In genomic region chr2:231612199-231613053, GRCh38 we compare ENCODE assay signal across 8 cellular contexts. TPM values are rescaled to one million over a fixed set of nuclear protein-coding genes. Genes with fewer than 3 reads are reported as not detected.
DNase-seq lines count a peak whose midpoint lies in the region; ATAC-seq and TF ChIP-seq lines count a peak whose summit lies in the region.

No MANE protein-coding gene starts in this region.

- TF ChIP-seq CTCF in BE2C (IDR thresholded peaks at IDR 0.05; ENCODE audit: low read depth, low read length), result peak; percentile 83
- TF ChIP-seq CTCF in dorsolateral prefrontal cortex (IDR thresholded peaks at IDR 0.05 in 54 of 56, conservative IDR thresholded peaks at IDR 0.05 in 2 of 56; ENCODE audit: low read depth in 1 of 56, partially characterized antibody in 56 of 56), result peak; percentile 87 to 100 (median 98)

- peak overlapping the region; percentile 74 for H3K4me3 Mint-ChIP-seq in activated CD4-positive, alpha-beta memory T cell treated with anti-CD3 and anti-CD28 coated beads for 36 hours

- peak overlapping the region; percentile 95 to 100 (median 100) for H3K27ac ChIP-seq in dorsolateral prefrontal cortex

- H3K27ac Mint-ChIP-seq in activated CD4-positive, alpha-beta memory T cell treated with anti-CD3 and anti-CD28 coated beads for 36 hours, result peak overlapping the region; percentile 97

- H3K4me3 ChIP-seq in BE2C (ENCODE audit: low read depth, low read length) (no peak overlapping the region), dorsolateral prefrontal cortex (peak overlapping the region in 17 of 59 donors; percentile 8 to 79 (median 66))

- CTCF ChIA-PET in activated CD4-positive, alpha-beta memory T cell treated with anti-CD3 and anti-CD28 coated beads for 36 hours (lab: Charles Lee), result interaction anchor here (0.6 to 8.5 kb wide), 23 partner anchors 10 to 165 kb away, joined by 3 to 210 read pairs (median 4); partner anchors contain the start of gene PTMA

- no peaks in the 10 kb centered on the region for H3K9me3 ChIP-seq in BE2C

- ATAC-seq in GM19043 (IDR thresholded peaks at IDR 0.05; ENCODE audit: low read depth, unreplicated experiment) (peak; percentile 40), HG03457 (IDR thresholded peaks at IDR 0.05; ENCODE audit: unreplicated experiment) (peak; percentile 32)

- no peaks in the 10 kb centered on the region for H3K9me3 Mint-ChIP-seq in activated CD4-positive, alpha-beta memory T cell treated with anti-CD3 and anti-CD28 coated beads for 36 hours

- peaks cover 44% of the 10 kb centered on the region for H3K4me1 Mint-ChIP-seq in activated CD4-positive, alpha-beta memory T cell treated with anti-CD3 and anti-CD28 coated beads for 36 hours (ENCODE audit: low read depth)

- H3K36me3 ChIP-seq in BE2C, result no peaks in the 10 kb centered on the region

- no peaks in the 10 kb centered on the region for H3K36me3 Mint-ChIP-seq in activated CD4-positive, alpha-beta memory T cell treated with anti-CD3 and anti-CD28 coated beads for 36 hours

- POLR2A ChIA-PET in activated CD4-positive, alpha-beta memory T cell treated with anti-CD3 and anti-CD28 coated beads for 36 hours (lab: Charles Lee), result interaction anchor here (0.5 to 5.3 kb wide), 13 partner anchors 9 to 148 kb away, joined by 3 to 98 read pairs (median 6); partner anchors contain the start of genes NCL and PTMA

- intact Hi-C loops in activated CD4-positive, alpha-beta memory T cell treated with anti-CD3 and anti-CD28 coated beads for 36 hours (cut with micrococcal nuclease), result loop anchor here (1.0 to 5.0 kb wide), 8 partner anchors 30 to 555 kb away; partner anchors contain the start of genes NCL, PDE6D, PSMD1 and PTMA
- intact Hi-C loops in dorsolateral prefrontal cortex (cut with DNase I), result loop anchor here (1.0 to 5.0 kb wide), 5 partner anchors 62 to 170 kb away; partner anchors contain the start of gene PDE6D (in 1 of the 2)

- H3K27me3 Mint-ChIP-seq in activated CD4-positive, alpha-beta memory T cell treated with anti-CD3 and anti-CD28 coated beads for 36 hours, result no peaks in the 10 kb centered on the region

- DNase-seq in BE2C, result peak; percentile 90
- peak; percentile 77 for DNase-seq in NCI-H774 (lab: John Stamatoyannopoulos, UW)
- DNase-seq in activated CD4-positive, alpha-beta memory T cell treated with anti-CD3 and anti-CD28 coated beads for 36 hours, result peak; percentile 99
- peak; percentile 85 to 94 (median 92) for DNase-seq in dorsolateral prefrontal cortex
- DNase-seq in lung microvascular endothelial cell (ENCODE audit: low read depth in 2 of 2), result peak; percentile 95 to 97
- DNase-seq in stimulated activated CD4-positive, alpha-beta T cell treated with anti-CD3 and anti-CD28 coated beads, TNF-alpha, amount 100 ng/mL, for 4 hours (ENCODE audit: low read depth in 3 of 3), result peak; percentile 79 to 95 (median 84)

- H3K4me1 ChIP-seq in BE2C, result peaks cover 17% of the 10 kb centered on the region

- H3K27me3 ChIP-seq in BE2C (no peaks in the 10 kb centered on the region), dorsolateral prefrontal cortex (no peaks in the 10 kb centered on the region)

RNA-seq across cellular contexts. Expression of gene TEX44, which starts 19.8 kb away (rescaled TPM):
- not detected for polyA plus RNA-seq in BE2C (2012; ENCODE audit: insufficient read depth, insufficient read length, low read depth)
- total RNA-seq in activated CD4-positive, alpha-beta memory T cell treated with anti-CD3 and anti-CD28 coated beads for 36 hours, result not detected
- total RNA-seq in dorsolateral prefrontal cortex (not detected), lung microvascular endothelial cell (not detected in 2 replicates)
